9 cellular contexts compared by ENCODE assay signal in the genomic region with DNA sequence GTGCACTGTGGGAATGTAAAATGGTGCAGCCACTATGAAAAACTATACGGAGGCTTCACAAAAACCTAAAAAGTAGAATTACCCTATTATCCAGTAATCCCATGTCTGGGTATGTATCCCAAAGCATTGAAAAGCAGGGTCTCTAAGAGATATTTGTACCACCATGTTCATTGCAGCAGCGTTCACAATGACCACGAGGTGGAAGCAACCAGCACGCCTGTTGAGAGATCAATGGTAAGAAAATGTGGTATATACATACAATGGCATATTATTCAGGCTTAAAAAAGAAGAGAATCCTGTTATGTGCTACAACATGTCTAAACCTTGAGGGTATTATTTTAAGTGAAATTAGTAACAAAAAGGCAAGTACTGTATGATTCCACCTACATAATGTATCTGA. TPM values are rescaled to one million over a fixed set of nuclear protein-coding genes. Genes with fewer than 3 reads are reported as not detected.
DNase-seq lines count a peak whose midpoint lies in the region; ATAC-seq, FAIRE-seq and TF ChIP-seq lines count a peak whose summit lies in the region.
"Had no signal": no experiment of that assay in that cellular context is flagged by ENCODE, and none has a peak within 500 bp of the region (broad histone marks: within the 10 kb centered on the region; RNA-seq: fewer than 3 reads in every experiment).

No MANE protein-coding gene starts in this region.

- dilution Hi-C loops in keratinocyte (cut with MboI; ENCODE audit: extremely low pct_ligation_motif_present, low sequenced_read_pairs): no loop called here

- no peak overlapping the region for H3K56ac ChIP-seq in H9 (ENCODE audit: insufficient read length, low read depth, low read length)

- no peak overlapping the region for H3K18ac ChIP-seq in H9 (ENCODE audit: insufficient read length, low read depth, low read length)

- no peak overlapping the region for H3K4me2 ChIP-seq in H9 (ENCODE audit: insufficient read depth, insufficient read length, low read length)
- peak overlapping the region; percentile 99 for H3K4me2 ChIP-seq in keratinocyte (ENCODE audit: control insufficient read depth, extremely low read depth, insufficient read depth, low read depth, low read length)

- ATAC-seq in CD4-positive, alpha-beta T cell (ENCODE audit: poor library complexity): no peak
- ATAC-seq in T-helper 17 cell (no peak), HG03280 (IDR thresholded peaks at IDR 0.05; ENCODE audit: unreplicated experiment) (no peak)

- no peak for FAIRE-seq in keratinocyte (lab: Jason Lieb, UNC)
- FAIRE-seq: bronchial epithelial cell had no signal

- H4K91ac ChIP-seq in H9 (ENCODE audit: insufficient read length, low read depth, low read length): no peak overlapping the region

- H3K4me1 ChIP-seq in H9 (ENCODE audit: insufficient read depth, low read length): no peaks in the 10 kb centered on the region
- peaks cover 13% of the 10 kb centered on the region for H3K4me1 ChIP-seq in keratinocyte (ENCODE audit: control insufficient read depth, extremely low read depth, insufficient read depth, low read length)

- POLR2A ChIA-PET in CD4-positive, alpha-beta T cell (lab: Charles Lee): interaction anchor here (0.8 kb wide), 1 partner anchor 53 kb away, joined by 3 read pairs; no protein-coding TSS in a partner anchor

- intact Hi-C loops in CD4-positive, alpha-beta T cell (cut with DNase I, micrococcal nuclease): loop anchor here in 1 of 2 experiments (5.0 to 10.0 kb wide), 3 partner anchors 67 to 1320 kb away; partner anchors contain the start of genes NT5DC3 and TCP11L2

- CTCF ChIA-PET in CD4-positive, alpha-beta T cell (lab: Charles Lee): no interaction called here

- H3K4me1 Mint-ChIP-seq in CD4-positive, alpha-beta T cell (ENCODE audit: low read depth): peaks cover 39% of the 10 kb centered on the region
- peaks cover 13 to 20% of the 10 kb centered on the region in 2 experiments for H3K4me1 Mint-ChIP-seq in H9
- peaks cover 25% of the 10 kb centered on the region for H3K4me1 Mint-ChIP-seq in T-helper 17 cell

- H3K27me3 Mint-ChIP-seq in CD4-positive, alpha-beta T cell: peaks cover 4% of the 10 kb centered on the region
- H3K27me3 Mint-ChIP-seq in H9 (ENCODE audit: low read depth): peaks cover 1% of the 10 kb centered on the region; the same call in 1 of the 2 replicates
- peaks cover 10% of the 10 kb centered on the region for H3K27me3 Mint-ChIP-seq in T-helper 17 cell

- H4K20me1 ChIP-seq in H9 (ENCODE audit: control insufficient read depth, insufficient read depth, insufficient read length) (no peaks in the 10 kb centered on the region), keratinocyte (ENCODE audit: control insufficient read depth, extremely low read depth, insufficient read depth, low read length) (no peaks in the 10 kb centered on the region)

- no peak overlapping the region for H4K8ac ChIP-seq in H9 (replicated peaks; ENCODE audit: insufficient read length, low read depth, low read length)

- no peaks in the 10 kb centered on the region for H3K9me3 Mint-ChIP-seq in CD4-positive, alpha-beta T cell
- H3K9me3 Mint-ChIP-seq in H9: no peaks in the 10 kb centered on the region

- no peaks in the 10 kb centered on the region for H3K36me3 ChIP-seq in keratinocyte (ENCODE audit: control insufficient read depth in 2 of 2, extremely low read depth in 1 of 2, insufficient read depth in 2 of 2, low read length in 2 of 2)

- H3K14ac ChIP-seq in H9 (ENCODE audit: insufficient read depth, low read length): no peak overlapping the region

- no peak overlapping the region for H2BK12ac ChIP-seq in H9 (ENCODE audit: insufficient read length, low read depth, low read length)

- no peak overlapping the region for H2BK20ac ChIP-seq in H9 (ENCODE audit: low read depth, low read length, poor library complexity, severe bottlenecking)

- no peak overlapping the region for H4K5ac ChIP-seq in H9 (ENCODE audit: insufficient read length, low read depth, low read length)

- peaks cover 3% of the 10 kb centered on the region for H3K79me1 ChIP-seq in H9 (ENCODE audit: insufficient read depth, low read depth, low read length, poor library complexity, severe bottlenecking)

- no peak for DNase-seq in CD4-positive, alpha-beta T cell
- DNase-seq in H9 (no peak), T-helper 17 cell (no peak), keratinocyte (ENCODE audit: low read depth, low spot score) (no peak), glomerular visceral epithelial cell (ENCODE audit: extremely low spot score) (no peak), caudate nucleus (lab: John Stamatoyannopoulos, UW) (no peak)
- no peak for DNase-seq in effector CD4-positive, alpha-beta T cell

- H3K79me2 ChIP-seq in H9 (ENCODE audit: insufficient read depth, low read length) (peaks cover 15% of the 10 kb centered on the region; the same call in 1 of the 2 replicates), keratinocyte (ENCODE audit: control insufficient read depth, insufficient read depth, low read length) (peaks cover 34% of the 10 kb centered on the region)

- H3K9me1 ChIP-seq in keratinocyte (ENCODE audit: control insufficient read depth, extremely low read depth, insufficient read depth, low read length): peaks cover 2% of the 10 kb centered on the region

- peaks cover 26% of the 10 kb centered on the region for H3K36me3 Mint-ChIP-seq in CD4-positive, alpha-beta T cell (ENCODE audit: low read depth)
- peaks cover 7 to 26% (median 17%) of the 10 kb centered on the region in 3 experiments; a peak in 6 of 7 replicates for H3K36me3 Mint-ChIP-seq in H9 (ENCODE audit: insufficient read depth in 1 of 3, low read depth in 3 of 3)
- peaks cover 8% of the 10 kb centered on the region for H3K36me3 Mint-ChIP-seq in T-helper 17 cell (ENCODE audit: low read depth)

- H3K23ac ChIP-seq in H9 (ENCODE audit: insufficient read length, low read depth, low read length): no peak overlapping the region

- H3K27ac ChIP-seq in CD4-positive, alpha-beta T cell (ENCODE audit: low read depth, low read length): no peak overlapping the region
- no peak overlapping the region for H3K27ac ChIP-seq in H9 (ENCODE audit: insufficient read length, low read depth, low read length)
- no peak overlapping the region for H3K27ac ChIP-seq in keratinocyte (ENCODE audit: control insufficient read depth, insufficient read depth, low read length)
- H3K27ac ChIP-seq in caudate nucleus (ENCODE audit: low read depth, low read length): no peak overlapping the region

- no CpG with 5 or more reads among the region's 4 CpGs for WGBS in H9 (ENCODE audit: extremely low coverage, insufficient read length, low lambda C conversion rate)

- peak overlapping the region in 1 of 3 experiments; percentile 4 for H3K4me3 ChIP-seq in keratinocyte (ENCODE audit: control insufficient read depth in 2 of 3, extremely low read depth in 1 of 3, insufficient read depth in 2 of 3, low read depth in 1 of 3, low read length in 3 of 3)

- H3K27ac Mint-ChIP-seq in CD4-positive, alpha-beta T cell: peak overlapping the region; percentile 68
- peak overlapping the region in 1 of 3 experiments; percentile 11; a peak in 1 of 7 replicates for H3K27ac Mint-ChIP-seq in H9
- H3K27ac Mint-ChIP-seq in T-helper 17 cell: peak overlapping the region; percentile 63

- H2AFZ ChIP-seq in H9 (ENCODE audit: low read length): no peak overlapping the region
- no peak overlapping the region for H2AFZ ChIP-seq in keratinocyte (ENCODE audit: control insufficient read depth, low read length)

- peak overlapping the region; percentile 97 for H3K4me3 Mint-ChIP-seq in CD4-positive, alpha-beta T cell
- peak overlapping the region; percentile 88 to 89; a peak in 3 of 5 replicates for H3K4me3 Mint-ChIP-seq in H9
- H3K4me3 Mint-ChIP-seq in T-helper 17 cell: peak overlapping the region; percentile 92

- H2BK120ac ChIP-seq in H9 (ENCODE audit: low read depth, low read length, poor library complexity, severe bottlenecking): no peak overlapping the region

- H3K27me3 ChIP-seq in CD4-positive, alpha-beta T cell (ENCODE audit: control insufficient read depth, insufficient read depth, low read length): no peaks in the 10 kb centered on the region
- H3K27me3 ChIP-seq in H9 (ENCODE audit: insufficient read depth, low read length) (no peaks in the 10 kb centered on the region), keratinocyte (ENCODE audit: control insufficient read depth, extremely low read depth, insufficient read depth, low read length) (no peaks in the 10 kb centered on the region)

- no peak overlapping the region for H3K4ac ChIP-seq in H9 (ENCODE audit: low read depth, low read length)

- H3T11ph ChIP-seq in H9 (ENCODE audit: low read length): no peak overlapping the region

- H3K9ac ChIP-seq in H9 (ENCODE audit: extremely low read depth, insufficient read length, low read length) (no peak overlapping the region), keratinocyte (ENCODE audit: control insufficient read depth, extremely low read depth, insufficient read depth, low read length) (no peak overlapping the region)

- no peak overlapping the region for H2AK5ac ChIP-seq in H9 (ENCODE audit: insufficient read length, low read length)

- no peaks in the 10 kb centered on the region for H3K9me3 ChIP-seq in CD4-positive, alpha-beta T cell (ENCODE audit: control insufficient read depth, low read length)
- H3K9me3 ChIP-seq in H9 (ENCODE audit: control insufficient read depth, low read depth, low read length) (no peaks in the 10 kb centered on the region), T-helper 17 cell (ENCODE audit: control insufficient read depth, low read length, poor library complexity, severe bottlenecking) (no peaks in the 10 kb centered on the region), keratinocyte (ENCODE audit: control insufficient read depth, low read depth, low read length) (no peaks in the 10 kb centered on the region)

- H3K23me2 ChIP-seq in H9 (ENCODE audit: insufficient read length, low read depth, low read length, poor library complexity, severe bottlenecking): peaks cover 3% of the 10 kb centered on the region

- no peak overlapping the region for H2BK15ac ChIP-seq in H9 (ENCODE audit: low read depth, low read length)

- no peak overlapping the region for H2BK5ac ChIP-seq in H9 (ENCODE audit: insufficient read length, low read length)

- TF ChIP-seq CTCF in CD4-positive, alpha-beta T cell (IDR thresholded peaks at IDR 0.05): no peak
- TF ChIP-seq CTCF in H9 (conservative IDR thresholded peaks at IDR 0.05) (no peak), keratinocyte (optimal IDR thresholded peaks at IDR 0.05 in 1 of 3, IDR thresholded peaks at IDR 0.05 in 1 of 3, conservative IDR thresholded peaks at IDR 0.05 in 1 of 3; ENCODE audit: extremely low read depth in 1 of 3, insufficient read depth in 2 of 3, low read length in 3 of 3) (peak in 1 of 3 experiments; percentile 13)

RNA-seq across cellular contexts. Expression of gene NOPCHAP1, which starts 0.9 kb away (rescaled TPM):
- total RNA-seq in CD4-positive, alpha-beta T cell: 10 to 100 TPM; 10.1 to 11.8 TPM
- total RNA-seq in H9 (2021) (49.3 and 54.1 TPM in 2 replicates), T-helper 17 cell (1 to 10 TPM; 7.7 to 9.5 TPM)
- polyA plus RNA-seq in keratinocyte: 7.9 to 16.7 TPM (median 9.2 TPM) in 3 replicates
- 35.8 TPM for polyA plus RNA-seq in keratinocyte (2011; ENCODE audit: low read depth)
- 9.3 and 9.6 TPM in 2 replicates for polyA plus RNA-seq in keratinocyte (2011; cell fraction: cytosol; rRNA removed)
- polyA plus RNA-seq in keratinocyte (2011; cell fraction: nucleus; rRNA removed): 5.6 TPM in 2 replicates
- 14.8 and 27.2 TPM in 2 replicates for polyA plus RNA-seq in keratinocyte (2012; ENCODE audit: low replicate concordance)
- 1.8 to 5.9 TPM (median 5.0 TPM) in 3 replicates for polyA minus RNA-seq in keratinocyte
- polyA minus RNA-seq in keratinocyte (2011; cell fraction: cytosol; rRNA and poly(A)+ RNA removed): 9.8 TPM
- 4.7 and 7.5 TPM in 2 replicates for polyA minus RNA-seq in keratinocyte (2011; cell fraction: nucleus; rRNA and poly(A)+ RNA removed)

RNA-seq across cellular contexts. Expression of gene SLC41A2, which starts 27.1 kb away (rescaled TPM):
- total RNA-seq in CD4-positive, alpha-beta T cell: 1 to 10 TPM; 1.2 to 1.7 TPM
- total RNA-seq in H9 (2021) (4.3 and 4.6 TPM in 2 replicates), T-helper 17 cell (1 to 10 TPM; 2.9 TPM)
- polyA plus RNA-seq in keratinocyte: 1.0 to 1.5 TPM (median 1.2 TPM) in 3 replicates
- polyA plus RNA-seq in keratinocyte (2011; ENCODE audit: low read depth): 1.4 TPM
- 0.86 and 0.95 TPM in 2 replicates for polyA plus RNA-seq in keratinocyte (2011; cell fraction: cytosol; rRNA removed)
- 2.0 and 3.1 TPM in 2 replicates for polyA plus RNA-seq in keratinocyte (2011; cell fraction: nucleus; rRNA removed)
- 1.5 and 2.0 TPM in 2 replicates for polyA plus RNA-seq in keratinocyte (2012; ENCODE audit: low replicate concordance)
- polyA minus RNA-seq in keratinocyte: 0.59 to 1.4 TPM (median 1.3 TPM) in 3 replicates
- polyA minus RNA-seq in keratinocyte (2011; cell fraction: cytosol; rRNA and poly(A)+ RNA removed): 1.2 TPM
- polyA minus RNA-seq in keratinocyte (2011; cell fraction: nucleus; rRNA and poly(A)+ RNA removed): 2.2 and 6.7 TPM in 2 replicates
